13 cellular contexts compared by ENCODE assay signal in the genomic region with DNA sequence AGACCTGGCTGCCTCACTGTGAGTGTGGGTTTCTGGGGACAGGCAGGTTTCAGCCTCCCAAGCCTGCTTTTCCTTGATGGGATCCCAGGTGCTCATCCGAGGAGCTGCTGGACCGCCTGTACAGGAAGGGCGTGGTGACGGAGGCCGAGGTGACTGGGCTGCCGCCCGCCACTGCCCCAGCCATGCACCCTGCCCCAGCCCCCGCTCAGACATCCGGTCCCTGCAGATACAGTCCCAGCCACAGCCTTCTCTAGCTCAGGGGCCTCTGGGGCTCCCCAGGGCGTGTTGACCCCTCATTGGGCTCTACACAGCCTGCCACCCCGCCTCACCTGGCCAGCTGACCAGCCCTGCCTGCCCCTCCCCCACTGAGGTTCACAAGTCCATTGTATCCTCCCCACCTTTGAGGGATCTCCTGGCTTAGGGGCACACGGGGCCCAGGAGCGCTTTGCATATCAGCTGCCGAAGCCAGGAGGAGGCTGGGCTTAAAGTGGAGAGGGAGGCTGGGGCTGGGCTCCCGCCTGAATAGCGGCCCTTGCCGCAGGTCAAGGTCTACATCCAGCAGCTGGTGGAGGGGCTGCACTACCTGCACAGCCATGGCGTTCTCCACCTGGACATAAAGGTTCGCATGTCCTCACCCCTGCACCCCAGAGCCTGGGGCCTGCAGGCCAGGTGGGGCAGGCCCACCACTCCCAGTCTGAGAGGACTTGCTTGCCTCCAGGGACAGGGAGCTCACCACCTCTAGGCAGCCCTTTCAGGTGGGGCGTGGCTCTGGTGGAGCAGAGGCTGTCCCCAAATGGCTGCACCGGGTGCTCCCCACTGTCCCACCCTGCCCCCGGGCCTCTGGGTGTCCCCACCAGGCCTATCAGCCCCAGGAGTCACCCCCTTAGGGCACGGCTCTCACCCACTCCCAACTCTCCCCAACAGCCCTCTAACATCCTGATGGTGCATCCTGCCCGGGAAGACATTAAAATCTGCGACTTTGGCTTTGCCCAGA. TPM values are rescaled to one million over a fixed set of nuclear protein-coding genes. Genes with fewer than 3 reads are reported as not detected.
DNase-seq lines count a peak whose midpoint lies in the region; ATAC-seq and TF ChIP-seq lines count a peak whose summit lies in the region.
"Had no signal": no experiment of that assay in that cellular context is flagged by ENCODE, and none has a peak within 500 bp of the region (broad histone marks: within the 10 kb centered on the region; RNA-seq: fewer than 3 reads in every experiment).

No MANE protein-coding gene starts in this region.

- WGBS in right cardiac atrium = 35% methylated on average over 25 of the region's 25 CpGs

- H3K4me1 ChIP-seq in PC-9 (replicated peaks; ENCODE audit: insufficient read depth) (peaks cover 27% of the 10 kb centered on the region), right cardiac atrium (ENCODE audit: control insufficient read depth, insufficient read depth, low read length) (no peaks in the 10 kb centered on the region), upper lobe of right lung (no peaks in the 10 kb centered on the region)

- TF ChIP-seq CTCF in PC-9 (conservative IDR thresholded peaks at IDR 0.05) (no peak), upper lobe of right lung (IDR thresholded peaks at IDR 0.05) (no peak)

- peaks cover 8% of the 10 kb centered on the region; the same call in 1 of the 2 replicates for H3F3A ChIP-seq in PC-9 (ENCODE audit: insufficient read depth, low read depth)

- intact Hi-C loops in PC-9 (cut with micrococcal nuclease; ENCODE audit: unreplicated experiment) (no loop called here), right cardiac atrium (cut with DNase I) (no loop called here), upper lobe of right lung (cut with DNase I) (no loop called here)

- POLR2A ChIA-PET in PC-9 (lab: Charles Lee; ENCODE audit: unreplicated experiment) = interaction anchor here (0.6 kb wide), 2 partner anchors 25 to 202 kb away, joined by 3 read pairs; no protein-coding TSS in a partner anchor

- CTCF ChIA-PET in PC-9 (lab: Charles Lee) = no interaction called here

- no peaks in the 10 kb centered on the region for H3K27me3 ChIP-seq in PC-9 (ENCODE audit: insufficient read depth, low read depth)
- no peaks in the 10 kb centered on the region for H3K27me3 ChIP-seq in right cardiac atrium (ENCODE audit: control insufficient read depth, insufficient read depth)
- H3K27me3 ChIP-seq in upper lobe of right lung = no peaks in the 10 kb centered on the region

- H4K20me1 ChIP-seq in PC-9 (ENCODE audit: insufficient read depth) = no peaks in the 10 kb centered on the region

- H3K4me3 ChIP-seq in PC-9 = no peak overlapping the region
- H3K4me3 ChIP-seq in right cardiac atrium (ENCODE audit: low read length) = no peak overlapping the region
- no peak overlapping the region for H3K4me3 ChIP-seq in upper lobe of right lung
- H3K4me3 ChIP-seq: lung had no signal

- no peaks in the 10 kb centered on the region for H3K9me3 ChIP-seq in PC-9 (ENCODE audit: insufficient read depth, low read depth)
- H3K9me3 ChIP-seq in right cardiac atrium (ENCODE audit: control insufficient read depth, low read length) = no peaks in the 10 kb centered on the region
- H3K9me3 ChIP-seq in upper lobe of right lung = no peaks in the 10 kb centered on the region

- no peak overlapping the region for H2AFZ ChIP-seq in PC-9

- ATAC-seq in right cardiac atrium = peak in 1 of 2 donors; percentile 6
- ATAC-seq in upper lobe of right lung = no peak
- no peak for ATAC-seq in GM21619 (IDR thresholded peaks at IDR 0.05; ENCODE audit: unreplicated experiment)

- H3K4me2 ChIP-seq in PC-9 = peak overlapping the region; percentile 69

- no peaks in the 10 kb centered on the region for H3K79me2 ChIP-seq in PC-9 (ENCODE audit: low read depth)

- no peaks in the 10 kb centered on the region for H3K9me2 ChIP-seq in PC-9 (ENCODE audit: insufficient read depth)

- BruUV-seq in PC-9 (replicated peaks; lab: Mats Ljungman, UMichigan) = no TSS peak

- H3K36me3 ChIP-seq in PC-9 (ENCODE audit: low read depth) = no peaks in the 10 kb centered on the region
- no peaks in the 10 kb centered on the region for H3K36me3 ChIP-seq in upper lobe of right lung

- H3K27ac ChIP-seq in PC-9 (no peak overlapping the region), right cardiac atrium (ENCODE audit: low read length) (peak overlapping the region; percentile 76), upper lobe of right lung (no peak overlapping the region)
- H3K27ac ChIP-seq: HL-60 had no signal

- peak; percentile 12 for DNase-seq in activated CD8-positive, alpha-beta memory T cell treated with anti-CD3 and anti-CD28 coated beads, Interleukin-2, amount 50 U/mL, for 4 hours
- DNase-seq in activated CD8-positive, alpha-beta memory T cell treated with anti-CD3 and anti-CD28 coated beads for 24 hours = no peak
- DNase-seq in PC-9 = peak in 1 of 2 experiments; percentile 86
- DNase-seq in right cardiac atrium = peak in 2 of 3 donors; percentile 73 to 74
- DNase-seq in upper lobe of right lung = peak; percentile 60
- no peak for DNase-seq in AML-193 (lab: John Stamatoyannopoulos, UW)
- DNase-seq in NCI-H2081 (lab: John Stamatoyannopoulos, UW) = no peak
- DNase-seq: activated B cell treated with CpG ODN at 0.5 μM for 24 hours, cerebellar nuclear complex, NCI-H1436 had no signal

RNA-seq across cellular contexts. Expression of gene TRIM11, which starts 38.5 kb away (rescaled TPM):
- total RNA-seq in PC-9 (2021) (76.5 and 78.2 TPM in 2 replicates), right cardiac atrium (10 to 100 TPM in 1 of 4 donors, 1 to 10 TPM in 3; 8.9 to 10.7 (median 9.5) TPM), upper lobe of right lung (22.8 TPM)
- polyA plus RNA-seq in right cardiac atrium = 5.9 TPM

RNA-seq across cellular contexts. Expression of gene TRIM17, which starts 48.6 kb away (rescaled TPM):
- total RNA-seq in PC-9 (2021) (47.4 and 55.5 TPM in 2 replicates), right cardiac atrium (1 to 10 TPM in 2 of 4 donors, under 1 TPM in 2; 0.56 to 2.4 (median 1.2) TPM), upper lobe of right lung (2.6 TPM)
- 0.41 TPM for polyA plus RNA-seq in right cardiac atrium
- total RNA-seq: activated B cell treated with CpG ODN at 0.5 μM for 24 hours had no signal

Comparison
In these comparisons a context has a peak if more than half of its experiments do, and no peak if none do; other contexts are left out.
1. DNase-seq: peak in activated CD8-positive, alpha-beta memory T cell treated with anti-CD3 and anti-CD28 coated beads, Interleukin-2, amount 50 U/mL, for 4 hours (single experiment), right cardiac atrium (2 of 3) and upper lobe of right lung (single experiment); none in activated CD8-positive, alpha-beta memory T cell treated with anti-CD3 and anti-CD28 coated beads for 24 hours (single experiment), AML-193 (0 of 2) and NCI-H2081 (0 of 2).
2. RNA of gene TRIM17, which starts 48.6 kb away (total RNA-seq): 47.4 to 55.5 TPM in PC-9; 2.6 TPM in upper lobe of right lung (single experiment) and 0.56 to 2.4 TPM in right cardiac atrium; every median in the first group is over 10 times any median in the second.